1 cellular context compared by ENCODE assay signal in the genomic region with DNA sequence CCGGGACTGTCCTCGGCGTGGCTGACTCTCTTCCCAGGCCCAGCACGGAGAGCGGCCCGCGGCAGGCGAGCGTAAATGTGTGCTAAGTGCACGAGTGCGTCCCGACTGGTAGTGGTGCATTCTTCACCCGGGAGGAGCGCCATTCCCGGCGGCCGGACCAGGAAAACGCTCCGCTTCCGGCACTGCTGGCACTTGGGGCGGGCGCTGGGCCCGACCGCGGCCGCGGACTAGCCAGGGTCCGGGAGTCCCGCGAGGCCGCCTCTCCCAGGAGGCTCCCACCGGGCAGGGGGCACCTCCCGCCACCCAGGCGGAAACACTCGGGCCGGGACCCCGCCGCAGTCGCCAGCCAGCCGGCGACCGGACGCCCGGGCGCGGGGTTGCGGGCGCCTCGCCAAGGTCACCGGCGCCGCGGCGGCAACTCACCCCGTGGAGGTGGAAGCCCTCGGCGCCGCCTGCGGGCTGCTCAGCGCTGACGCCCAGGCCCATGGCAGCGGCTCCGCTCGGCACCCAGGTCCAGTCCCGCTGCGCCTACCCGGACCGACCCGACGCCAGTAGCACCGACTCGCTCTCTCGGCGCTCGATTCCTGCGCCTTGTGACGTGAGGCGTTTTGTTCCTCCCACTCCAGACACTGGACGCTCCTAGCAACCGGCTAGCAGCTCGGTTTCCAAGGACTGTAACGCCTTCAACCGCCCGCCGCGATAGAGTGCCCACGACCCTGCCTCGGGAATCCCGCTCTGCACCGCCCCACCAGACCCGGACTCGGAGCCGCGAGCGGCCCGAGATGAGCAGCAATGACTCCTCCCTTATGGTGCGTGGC.
TF ChIP-seq lines count a peak whose summit lies in the region.

A gene (minus strand): TSS at position 572 of the 818 bp plus-strand sequence. CDS start 86 bp downstream, at position 486.
A gene with protein sequence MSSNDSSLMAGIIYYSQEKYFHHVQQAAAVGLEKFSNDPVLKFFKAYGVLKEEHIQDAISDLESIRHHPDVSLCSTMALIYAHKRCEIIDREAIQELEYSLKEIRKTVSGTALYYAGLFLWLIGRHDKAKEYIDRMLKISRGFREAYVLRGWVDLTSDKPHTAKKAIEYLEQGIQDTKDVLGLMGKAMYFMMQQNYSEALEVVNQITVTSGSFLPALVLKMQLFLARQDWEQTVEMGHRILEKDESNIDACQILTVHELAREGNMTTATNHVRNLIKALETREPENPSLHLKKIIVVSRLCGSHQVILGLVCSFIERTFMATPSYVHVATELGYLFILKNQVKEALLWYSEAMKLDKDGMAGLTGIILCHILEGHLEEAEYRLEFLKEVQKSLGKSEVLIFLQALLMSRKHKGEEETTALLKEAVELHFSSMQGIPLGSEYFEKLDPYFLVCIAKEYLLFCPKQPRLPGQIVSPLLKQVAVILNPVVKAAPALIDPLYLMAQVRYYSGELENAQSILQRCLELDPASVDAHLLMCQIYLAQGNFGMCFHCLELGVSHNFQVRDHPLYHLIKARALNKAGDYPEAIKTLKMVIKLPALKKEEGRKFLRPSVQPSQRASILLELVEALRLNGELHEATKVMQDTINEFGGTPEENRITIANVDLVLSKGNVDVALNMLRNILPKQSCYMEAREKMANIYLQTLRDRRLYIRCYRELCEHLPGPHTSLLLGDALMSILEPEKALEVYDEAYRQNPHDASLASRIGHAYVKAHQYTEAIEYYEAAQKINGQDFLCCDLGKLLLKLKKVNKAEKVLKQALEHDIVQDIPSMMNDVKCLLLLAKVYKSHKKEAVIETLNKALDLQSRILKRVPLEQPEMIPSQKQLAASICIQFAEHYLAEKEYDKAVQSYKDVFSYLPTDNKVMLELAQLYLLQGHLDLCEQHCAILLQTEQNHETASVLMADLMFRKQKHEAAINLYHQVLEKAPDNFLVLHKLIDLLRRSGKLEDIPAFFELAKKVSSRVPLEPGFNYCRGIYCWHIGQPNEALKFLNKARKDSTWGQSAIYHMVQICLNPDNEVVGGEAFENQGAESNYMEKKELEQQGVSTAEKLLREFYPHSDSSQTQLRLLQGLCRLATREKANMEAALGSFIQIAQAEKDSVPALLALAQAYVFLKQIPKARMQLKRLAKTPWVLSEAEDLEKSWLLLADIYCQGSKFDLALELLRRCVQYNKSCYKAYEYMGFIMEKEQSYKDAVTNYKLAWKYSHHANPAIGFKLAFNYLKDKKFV (N-terminal part only) (plus strand): TSS at position 625 of the 818 bp plus-strand sequence. CDS start 158 bp downstream, at position 783.

TF ChIP-seq in K562, 482 proteins besides CTCF, POLR2A, EP300 and RAD21 (continued from another document):
- TF ChIP-seq, protein P1, sequence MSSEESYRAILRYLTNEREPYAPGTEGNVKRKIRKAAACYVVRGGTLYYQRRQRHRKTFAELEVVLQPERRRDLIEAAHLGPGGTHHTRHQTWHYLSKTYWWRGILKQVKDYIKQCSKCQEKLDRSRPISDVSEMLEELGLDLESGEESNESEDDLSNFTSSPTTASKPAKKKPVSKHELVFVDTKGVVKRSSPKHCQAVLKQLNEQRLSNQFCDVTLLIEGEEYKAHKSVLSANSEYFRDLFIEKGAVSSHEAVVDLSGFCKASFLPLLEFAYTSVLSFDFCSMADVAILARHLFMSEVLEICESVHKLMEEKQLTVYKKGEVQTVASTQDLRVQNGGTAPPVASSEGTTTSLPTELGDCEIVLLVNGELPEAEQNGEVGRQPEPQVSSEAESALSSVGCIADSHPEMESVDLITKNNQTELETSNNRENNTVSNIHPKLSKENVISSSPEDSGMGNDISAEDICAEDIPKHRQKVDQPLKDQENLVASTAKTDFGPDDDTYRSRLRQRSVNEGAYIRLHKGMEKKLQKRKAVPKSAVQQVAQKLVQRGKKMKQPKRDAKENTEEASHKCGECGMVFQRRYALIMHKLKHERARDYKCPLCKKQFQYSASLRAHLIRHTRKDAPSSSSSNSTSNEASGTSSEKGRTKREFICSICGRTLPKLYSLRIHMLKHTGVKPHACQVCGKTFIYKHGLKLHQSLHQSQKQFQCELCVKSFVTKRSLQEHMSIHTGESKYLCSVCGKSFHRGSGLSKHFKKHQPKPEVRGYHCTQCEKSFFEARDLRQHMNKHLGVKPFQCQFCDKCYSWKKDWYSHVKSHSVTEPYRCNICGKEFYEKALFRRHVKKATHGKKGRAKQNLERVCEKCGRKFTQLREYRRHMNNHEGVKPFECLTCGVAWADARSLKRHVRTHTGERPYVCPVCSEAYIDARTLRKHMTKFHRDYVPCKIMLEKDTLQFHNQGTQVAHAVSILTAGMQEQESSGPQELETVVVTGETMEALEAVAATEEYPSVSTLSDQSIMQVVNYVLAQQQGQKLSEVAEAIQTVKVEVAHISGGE (CRISPR knock-in tag; IDR thresholded peaks at IDR 0.05): peak in 2 of 3 experiments; percentile 31 to 74; a peak in 3 of 6 replicates
- no peak for TF ChIP-seq MEF2D (tag; conservative IDR thresholded peaks at IDR 0.05; ENCODE audit: low read depth)
- peak; percentile 94 for TF ChIP-seq RFX1 (IDR thresholded peaks at IDR 0.05)
- TF ChIP-seq, protein P2, sequence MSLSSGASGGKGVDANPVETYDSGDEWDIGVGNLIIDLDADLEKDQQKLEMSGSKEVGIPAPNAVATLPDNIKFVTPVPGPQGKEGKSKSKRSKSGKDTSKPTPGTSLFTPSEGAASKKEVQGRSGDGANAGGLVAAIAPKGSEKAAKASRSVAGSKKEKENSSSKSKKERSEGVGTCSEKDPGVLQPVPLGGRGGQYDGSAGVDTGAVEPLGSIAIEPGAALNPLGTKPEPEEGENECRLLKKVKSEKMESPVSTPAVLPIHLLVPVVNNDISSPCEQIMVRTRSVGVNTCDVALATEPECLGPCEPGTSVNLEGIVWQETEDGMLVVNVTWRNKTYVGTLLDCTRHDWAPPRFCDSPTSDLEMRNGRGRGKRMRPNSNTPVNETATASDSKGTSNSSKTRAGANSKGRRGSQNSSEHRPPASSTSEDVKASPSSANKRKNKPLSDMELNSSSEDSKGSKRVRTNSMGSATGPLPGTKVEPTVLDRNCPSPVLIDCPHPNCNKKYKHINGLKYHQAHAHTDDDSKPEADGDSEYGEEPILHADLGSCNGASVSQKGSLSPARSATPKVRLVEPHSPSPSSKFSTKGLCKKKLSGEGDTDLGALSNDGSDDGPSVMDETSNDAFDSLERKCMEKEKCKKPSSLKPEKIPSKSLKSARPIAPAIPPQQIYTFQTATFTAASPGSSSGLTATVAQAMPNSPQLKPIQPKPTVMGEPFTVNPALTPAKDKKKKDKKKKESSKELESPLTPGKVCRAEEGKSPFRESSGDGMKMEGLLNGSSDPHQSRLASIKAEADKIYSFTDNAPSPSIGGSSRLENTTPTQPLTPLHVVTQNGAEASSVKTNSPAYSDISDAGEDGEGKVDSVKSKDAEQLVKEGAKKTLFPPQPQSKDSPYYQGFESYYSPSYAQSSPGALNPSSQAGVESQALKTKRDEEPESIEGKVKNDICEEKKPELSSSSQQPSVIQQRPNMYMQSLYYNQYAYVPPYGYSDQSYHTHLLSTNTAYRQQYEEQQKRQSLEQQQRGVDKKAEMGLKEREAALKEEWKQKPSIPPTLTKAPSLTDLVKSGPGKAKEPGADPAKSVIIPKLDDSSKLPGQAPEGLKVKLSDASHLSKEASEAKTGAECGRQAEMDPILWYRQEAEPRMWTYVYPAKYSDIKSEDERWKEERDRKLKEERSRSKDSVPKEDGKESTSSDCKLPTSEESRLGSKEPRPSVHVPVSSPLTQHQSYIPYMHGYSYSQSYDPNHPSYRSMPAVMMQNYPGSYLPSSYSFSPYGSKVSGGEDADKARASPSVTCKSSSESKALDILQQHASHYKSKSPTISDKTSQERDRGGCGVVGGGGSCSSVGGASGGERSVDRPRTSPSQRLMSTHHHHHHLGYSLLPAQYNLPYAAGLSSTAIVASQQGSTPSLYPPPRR (CRISPR knock-in tag; IDR thresholded peaks at IDR 0.05; ENCODE audit: borderline replicate concordance): peak; percentile 85; the same call in 1 of the 2 replicates
- TF ChIP-seq FIP1L1 (IDR thresholded peaks at IDR 0.05; ENCODE audit: low read depth, low read length, poor library complexity, severe bottlenecking): peak; percentile 42
- TF ChIP-seq ATF7 (IDR thresholded peaks at IDR 0.05): peak; percentile 87
